1 cellular context compared by ENCODE assay signal in genomic region chr6:89291256-89291819, GRCh38.
TF ChIP-seq lines count a peak whose summit lies in the region.

No MANE protein-coding gene starts in this region.

TF ChIP-seq in WTC11, 78 proteins besides CTCF, POLR2A, EP300 and RAD21:
- TF ChIP-seq ZNF121 (CRISPR knock-in tag; IDR thresholded peaks at IDR 0.05) = no peak
- TF ChIP-seq ATF3 (CRISPR knock-in tag; conservative IDR thresholded peaks at IDR 0.05) = no peak
- no peak for TF ChIP-seq NR2C2 (CRISPR knock-in tag; IDR thresholded peaks at IDR 0.05)
- TF ChIP-seq NFE2L1 (CRISPR knock-in tag; IDR thresholded peaks at IDR 0.05) = no peak
